ENCODE assay signal across 9 cellular contexts in the genomic region with DNA sequence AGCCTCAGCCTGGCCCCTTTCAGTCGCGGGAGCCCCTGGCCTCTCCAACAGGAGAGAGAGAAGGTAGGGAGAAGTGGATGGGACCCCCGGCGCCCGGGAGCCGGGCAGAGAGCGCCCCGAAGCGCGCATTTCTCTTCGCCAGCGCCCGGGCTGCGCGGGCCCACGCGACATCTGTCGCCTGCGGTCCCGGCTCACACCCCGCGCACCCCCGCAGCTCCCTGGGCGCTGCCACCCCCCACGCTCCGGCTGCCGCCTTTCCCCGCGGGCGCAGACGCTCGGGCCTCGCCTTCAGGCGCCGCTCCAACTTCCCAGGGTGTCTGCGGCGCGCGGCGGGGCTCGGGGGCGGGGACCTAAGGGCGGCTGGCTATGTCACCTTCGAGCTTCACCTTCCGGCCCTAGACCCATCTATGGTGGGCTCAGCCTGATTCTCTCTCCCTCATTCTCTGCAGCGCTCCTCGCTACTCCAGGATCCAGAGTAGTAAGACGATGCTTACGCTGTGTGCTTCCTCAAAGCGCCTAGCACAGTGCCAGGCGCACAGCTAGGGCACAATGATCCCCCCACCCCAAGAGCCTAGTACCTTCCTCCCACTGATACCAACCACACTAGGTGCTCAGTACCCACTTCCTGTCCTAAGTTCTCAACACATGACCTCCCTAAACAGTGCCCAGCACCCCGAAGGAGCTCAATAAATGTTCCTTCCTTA. TPM values are rescaled to one million over a fixed set of nuclear protein-coding genes. Genes with fewer than 3 reads are reported as not detected.
A peak's percentile ranks its signal among the peaks of the same experiment; 100 is the strongest.
DNase-seq lines count a peak whose midpoint lies in the region; ATAC-seq and TF ChIP-seq lines count a peak whose summit lies in the region.
"Had no signal": no experiment of that assay in that cellular context is flagged by ENCODE, and none has a peak within 500 bp of the region (broad histone marks: within the 10 kb centered on the region; RNA-seq: fewer than 3 reads in every experiment).

No MANE protein-coding gene starts in this region.

- TF ChIP-seq CTCF in DOHH2 (IDR thresholded peaks at IDR 0.05; ENCODE audit: low read depth, low read length, poor library complexity, severe bottlenecking) (no peak), Loucy (conservative IDR thresholded peaks at IDR 0.05; ENCODE audit: low read length) (no peak), colonic mucosa (IDR thresholded peaks at IDR 0.05) (no peak), neural progenitor cell (IDR thresholded peaks at IDR 0.05) (no peak)

- H3K9me3 ChIP-seq in DOHH2 (ENCODE audit: control insufficient read depth, insufficient read depth, low read length) = no peaks in the 10 kb centered on the region
- H3K9me3 ChIP-seq in Loucy (ENCODE audit: insufficient read depth, low read depth, low read length) = no peaks in the 10 kb centered on the region
- H3K9me3 ChIP-seq in colonic mucosa = no peaks in the 10 kb centered on the region
- H3K9me3 ChIP-seq in neural progenitor cell (ENCODE audit: low read depth) = no peaks in the 10 kb centered on the region

- intact Hi-C loops in colonic mucosa (cut with DNase I) = no loop called here

- H3K4me3 ChIP-seq in DOHH2 (ENCODE audit: low read length) (peak overlapping the region; percentile 99), Loucy (ENCODE audit: low read length, poor library complexity, severe bottlenecking) (peak overlapping the region; percentile 64), colonic mucosa (peak overlapping the region; percentile 29), neural progenitor cell (peak overlapping the region; percentile 63)

- H3K79me2 ChIP-seq in DOHH2 (ENCODE audit: control insufficient read depth, low read length) (peaks cover 58% of the 10 kb centered on the region), Loucy (ENCODE audit: insufficient read depth, low read length) (no peaks in the 10 kb centered on the region), neural progenitor cell (ENCODE audit: low read depth) (no peaks in the 10 kb centered on the region)

- H3K9ac ChIP-seq in Loucy (ENCODE audit: low read depth, low read length, poor library complexity, severe bottlenecking) = no peak overlapping the region
- peak overlapping the region; percentile 12 to 15 for H3K9ac ChIP-seq in colonic mucosa (ENCODE audit: low read depth in 2 of 2, low read length in 2 of 2)
- no peak overlapping the region for H3K9ac ChIP-seq in neural progenitor cell

- no peak overlapping the region for H3K27ac Mint-ChIP-seq in neural progenitor cell

- H3K9me3 Mint-ChIP-seq in neural progenitor cell = peaks cover 2% of the 10 kb centered on the region

- H3K36me3 ChIP-seq in DOHH2 (ENCODE audit: control insufficient read depth, low read length) (peaks cover 56% of the 10 kb centered on the region), Loucy (ENCODE audit: insufficient read depth, low read length) (no peaks in the 10 kb centered on the region), colonic mucosa (no peaks in the 10 kb centered on the region), neural progenitor cell (no peaks in the 10 kb centered on the region)
- H3K36me3 ChIP-seq: left lung had no signal

- peaks cover 40% of the 10 kb centered on the region for H3K4me1 Mint-ChIP-seq in neural progenitor cell

- peaks cover 71% of the 10 kb centered on the region for H3K27me3 Mint-ChIP-seq in neural progenitor cell (ENCODE audit: insufficient read depth, low read depth)

- peak overlapping the region; percentile 88 for H3K4me3 Mint-ChIP-seq in neural progenitor cell

- H2AFZ ChIP-seq in Loucy (ENCODE audit: low read length) = 0 out of 2 replicates have a peak overlapping the region, but pooled peaks have one; percentile 15
- peak overlapping the region; percentile 63 for H2AFZ ChIP-seq in neural progenitor cell (replicated peaks)

- H3K36me3 Mint-ChIP-seq in neural progenitor cell = no peaks in the 10 kb centered on the region

- H3K9me2 ChIP-seq in DOHH2 (replicated peaks; ENCODE audit: control insufficient read depth, low read length) = no peaks in the 10 kb centered on the region
- no peaks in the 10 kb centered on the region for H3K9me2 ChIP-seq in Loucy (replicated peaks; ENCODE audit: low read depth, low read length)

- H3K27me3 ChIP-seq in DOHH2 (ENCODE audit: control insufficient read depth, low read length) = peaks cover 17% of the 10 kb centered on the region
- H3K27me3 ChIP-seq in Loucy (ENCODE audit: insufficient read depth, low read length, poor library complexity, severe bottlenecking) = peaks cover 44% of the 10 kb centered on the region
- H3K27me3 ChIP-seq in colonic mucosa = peaks cover 52% of the 10 kb centered on the region
- peaks cover 82% of the 10 kb centered on the region for H3K27me3 ChIP-seq in neural progenitor cell

- H3K4me2 ChIP-seq in DOHH2 (ENCODE audit: low read length) (peak overlapping the region; percentile 97), Loucy (ENCODE audit: low read depth, low read length, poor library complexity, severe bottlenecking) (peak overlapping the region; percentile 77), neural progenitor cell (peak overlapping the region; percentile 99)

- H4K20me1 ChIP-seq in DOHH2 (ENCODE audit: control insufficient read depth, insufficient read depth, low read depth, low read length) (peaks cover 9% of the 10 kb centered on the region), Loucy (ENCODE audit: insufficient read depth, low read length, poor library complexity, severe bottlenecking) (no peaks in the 10 kb centered on the region), neural progenitor cell (ENCODE audit: low read depth) (peaks cover 34% of the 10 kb centered on the region)

- no peak for ATAC-seq in GM21423 (IDR thresholded peaks at IDR 0.05; ENCODE audit: unreplicated experiment)
- ATAC-seq in HG02973 (IDR thresholded peaks at IDR 0.05; ENCODE audit: unreplicated experiment) = no peak

- H3K27ac ChIP-seq in DOHH2 (ENCODE audit: low read depth, low read length) = peak overlapping the region; percentile 66
- no peak overlapping the region for H3K27ac ChIP-seq in colonic mucosa
- H3K27ac ChIP-seq in neural progenitor cell = no peak overlapping the region
- H3K27ac ChIP-seq: left lung had no signal

- H3F3A ChIP-seq in DOHH2 (ENCODE audit: control insufficient read depth, insufficient read depth) (peaks cover 15% of the 10 kb centered on the region), Loucy (ENCODE audit: low read depth) (no peaks in the 10 kb centered on the region), neural progenitor cell (ENCODE audit: low read depth) (peaks cover 50% of the 10 kb centered on the region)

- DNase-seq in colonic mucosa = no peak
- peak; percentile 32 for DNase-seq in neural progenitor cell (ENCODE audit: low spot score)
- no peak for DNase-seq in iPS-NIHi7 (ENCODE audit: extremely low spot score)
- no peak for DNase-seq in NCI-H2227 treated with DMSO at 0.1 percent for 48 hours (lab: John Stamatoyannopoulos, UW)

- H3K4me1 ChIP-seq in DOHH2 (ENCODE audit: control insufficient read depth, low read length) (peaks cover 62% of the 10 kb centered on the region), Loucy (ENCODE audit: insufficient read depth, low read length, poor library complexity, severe bottlenecking) (peaks cover 19% of the 10 kb centered on the region), colonic mucosa (peaks cover 12% of the 10 kb centered on the region), neural progenitor cell (peaks cover 42% of the 10 kb centered on the region)

RNA-seq across cellular contexts. Expression of gene HRK, which starts 1.6 kb away (rescaled TPM):
- under 1 TPM; 0.19 to 0.52 TPM for total RNA-seq in colonic mucosa
- 0.06 TPM in 1 of 2 replicates, not detected in the other for total RNA-seq in neural progenitor cell (ENCODE audit: low replicate concordance)

RNA-seq across cellular contexts. Expression of gene FBXW8, which starts 31.1 kb away (rescaled TPM):
- total RNA-seq in colonic mucosa (10 to 100 TPM; 11.1 to 13.7 TPM), neural progenitor cell (ENCODE audit: low replicate concordance) (20.7 and 27.2 TPM in 2 replicates)

Comparison
In these comparisons a context has a peak if more than half of its experiments do, and no peak if none do; other contexts are left out.
1. H3K4me3 ChIP-seq: peak in every context shown above with its lines; median percentile 99 in DOHH2; 64 in Loucy; 63 in neural progenitor cell; 29 in colonic mucosa.
2. H3K9ac ChIP-seq: peak in colonic mucosa (2 of 2); none in Loucy (single experiment) and neural progenitor cell (single experiment).
3. Peak in every context shown above with its lines, with median percentiles within 50 percentile points of each other: H3K4me2 ChIP-seq.